Comparison of ENCODE assay signal across 1 cellular context in the genomic region with DNA sequence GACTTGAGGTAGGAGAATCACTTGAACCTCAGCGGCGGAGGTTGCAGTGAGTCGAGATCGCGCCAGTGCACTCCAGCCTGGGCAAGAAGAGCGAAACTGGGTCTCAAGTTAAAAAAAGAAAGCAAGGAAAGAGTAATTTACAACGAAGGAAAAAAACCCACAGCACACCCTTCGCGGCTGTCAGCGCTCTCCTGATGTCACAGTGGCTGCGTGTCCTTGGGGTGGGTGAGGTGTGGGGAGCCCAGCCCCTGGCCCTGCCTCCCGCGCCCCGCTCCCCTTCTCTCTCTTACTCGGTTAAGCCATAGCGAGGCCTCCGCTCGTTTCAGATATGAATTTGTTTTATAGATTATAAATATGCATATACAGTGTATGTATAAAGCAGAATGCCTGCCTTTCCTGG.
TF ChIP-seq lines count a peak whose summit lies in the region.

No MANE protein-coding gene starts in this region.

TF ChIP-seq in HepG2, 621 proteins besides CTCF, POLR2A, EP300 and RAD21:
- TF ChIP-seq, protein P1, sequence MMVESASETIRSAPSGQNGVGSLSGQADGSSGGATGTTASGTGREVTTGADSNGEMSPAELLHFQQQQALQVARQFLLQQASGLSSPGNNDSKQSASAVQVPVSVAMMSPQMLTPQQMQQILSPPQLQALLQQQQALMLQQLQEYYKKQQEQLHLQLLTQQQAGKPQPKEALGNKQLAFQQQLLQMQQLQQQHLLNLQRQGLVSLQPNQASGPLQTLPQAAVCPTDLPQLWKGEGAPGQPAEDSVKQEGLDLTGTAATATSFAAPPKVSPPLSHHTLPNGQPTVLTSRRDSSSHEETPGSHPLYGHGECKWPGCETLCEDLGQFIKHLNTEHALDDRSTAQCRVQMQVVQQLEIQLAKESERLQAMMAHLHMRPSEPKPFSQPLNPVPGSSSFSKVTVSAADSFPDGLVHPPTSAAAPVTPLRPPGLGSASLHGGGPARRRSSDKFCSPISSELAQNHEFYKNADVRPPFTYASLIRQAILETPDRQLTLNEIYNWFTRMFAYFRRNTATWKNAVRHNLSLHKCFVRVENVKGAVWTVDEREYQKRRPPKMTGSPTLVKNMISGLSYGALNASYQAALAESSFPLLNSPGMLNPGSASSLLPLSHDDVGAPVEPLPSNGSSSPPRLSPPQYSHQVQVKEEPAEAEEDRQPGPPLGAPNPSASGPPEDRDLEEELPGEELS (CRISPR knock-in tag; IDR thresholded peaks at IDR 0.05): no peak
- TF ChIP-seq MED8 (CRISPR knock-in tag; IDR thresholded peaks at IDR 0.05; ENCODE audit: insufficient replicate concordance): no peak
- no peak for TF ChIP-seq GATAD1 (CRISPR knock-in tag; IDR thresholded peaks at IDR 0.05)
- TF ChIP-seq, protein P2, sequence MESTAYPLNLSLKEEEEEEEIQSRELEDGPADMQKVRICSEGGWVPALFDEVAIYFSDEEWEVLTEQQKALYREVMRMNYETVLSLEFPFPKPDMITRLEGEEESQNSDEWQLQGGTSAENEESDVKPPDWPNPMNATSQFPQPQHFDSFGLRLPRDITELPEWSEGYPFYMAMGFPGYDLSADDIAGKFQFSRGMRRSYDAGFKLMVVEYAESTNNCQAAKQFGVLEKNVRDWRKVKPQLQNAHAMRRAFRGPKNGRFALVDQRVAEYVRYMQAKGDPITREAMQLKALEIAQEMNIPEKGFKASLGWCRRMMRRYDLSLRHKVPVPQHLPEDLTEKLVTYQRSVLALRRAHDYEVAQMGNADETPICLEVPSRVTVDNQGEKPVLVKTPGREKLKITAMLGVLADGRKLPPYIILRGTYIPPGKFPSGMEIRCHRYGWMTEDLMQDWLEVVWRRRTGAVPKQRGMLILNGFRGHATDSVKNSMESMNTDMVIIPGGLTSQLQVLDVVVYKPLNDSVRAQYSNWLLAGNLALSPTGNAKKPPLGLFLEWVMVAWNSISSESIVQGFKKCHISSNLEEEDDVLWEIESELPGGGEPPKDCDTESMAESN (CRISPR knock-in tag; conservative IDR thresholded peaks at IDR 0.05): no peak
- no peak for TF ChIP-seq ZNF816 (CRISPR knock-in tag; IDR thresholded peaks at IDR 0.05; ENCODE audit: borderline replicate concordance)
- no peak for TF ChIP-seq ZNF121 (CRISPR knock-in tag; IDR thresholded peaks at IDR 0.05)
- no peak for TF ChIP-seq CBX1 (IDR thresholded peaks at IDR 0.05; ENCODE audit: low read depth)
- TF ChIP-seq RFX5 (IDR thresholded peaks at IDR 0.05; ENCODE audit: low read depth, low read length): no peak
- TF ChIP-seq, protein P3, sequence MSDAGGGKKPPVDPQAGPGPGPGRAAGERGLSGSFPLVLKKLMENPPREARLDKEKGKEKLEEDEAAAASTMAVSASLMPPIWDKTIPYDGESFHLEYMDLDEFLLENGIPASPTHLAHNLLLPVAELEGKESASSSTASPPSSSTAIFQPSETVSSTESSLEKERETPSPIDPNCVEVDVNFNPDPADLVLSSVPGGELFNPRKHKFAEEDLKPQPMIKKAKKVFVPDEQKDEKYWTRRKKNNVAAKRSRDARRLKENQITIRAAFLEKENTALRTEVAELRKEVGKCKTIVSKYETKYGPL (CRISPR knock-in tag; IDR thresholded peaks at IDR 0.05): no peak
- TF ChIP-seq GFI1 (CRISPR knock-in tag; IDR thresholded peaks at IDR 0.05; ENCODE audit: borderline replicate concordance): no peak
- no peak for TF ChIP-seq KAT7 (CRISPR knock-in tag; IDR thresholded peaks at IDR 0.05; ENCODE audit: borderline replicate concordance)
- TF ChIP-seq KDM1A (CRISPR knock-in tag; IDR thresholded peaks at IDR 0.05): no peak
- TF ChIP-seq, protein P4, sequence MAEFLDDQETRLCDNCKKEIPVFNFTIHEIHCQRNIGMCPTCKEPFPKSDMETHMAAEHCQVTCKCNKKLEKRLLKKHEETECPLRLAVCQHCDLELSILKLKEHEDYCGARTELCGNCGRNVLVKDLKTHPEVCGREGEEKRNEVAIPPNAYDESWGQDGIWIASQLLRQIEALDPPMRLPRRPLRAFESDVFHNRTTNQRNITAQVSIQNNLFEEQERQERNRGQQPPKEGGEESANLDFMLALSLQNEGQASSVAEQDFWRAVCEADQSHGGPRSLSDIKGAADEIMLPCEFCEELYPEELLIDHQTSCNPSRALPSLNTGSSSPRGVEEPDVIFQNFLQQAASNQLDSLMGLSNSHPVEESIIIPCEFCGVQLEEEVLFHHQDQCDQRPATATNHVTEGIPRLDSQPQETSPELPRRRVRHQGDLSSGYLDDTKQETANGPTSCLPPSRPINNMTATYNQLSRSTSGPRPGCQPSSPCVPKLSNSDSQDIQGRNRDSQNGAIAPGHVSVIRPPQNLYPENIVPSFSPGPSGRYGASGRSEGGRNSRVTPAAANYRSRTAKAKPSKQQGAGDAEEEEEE (CRISPR knock-in tag; IDR thresholded peaks at IDR 0.05; ENCODE audit: borderline replicate concordance): no peak
- TF ChIP-seq SMAD9 (CRISPR knock-in tag; IDR thresholded peaks at IDR 0.05): no peak
- TF ChIP-seq ZNF124 (CRISPR knock-in tag; IDR thresholded peaks at IDR 0.05): no peak
- no peak for TF ChIP-seq MAFG (CRISPR knock-in tag; IDR thresholded peaks at IDR 0.05)
- TF ChIP-seq, protein P5, sequence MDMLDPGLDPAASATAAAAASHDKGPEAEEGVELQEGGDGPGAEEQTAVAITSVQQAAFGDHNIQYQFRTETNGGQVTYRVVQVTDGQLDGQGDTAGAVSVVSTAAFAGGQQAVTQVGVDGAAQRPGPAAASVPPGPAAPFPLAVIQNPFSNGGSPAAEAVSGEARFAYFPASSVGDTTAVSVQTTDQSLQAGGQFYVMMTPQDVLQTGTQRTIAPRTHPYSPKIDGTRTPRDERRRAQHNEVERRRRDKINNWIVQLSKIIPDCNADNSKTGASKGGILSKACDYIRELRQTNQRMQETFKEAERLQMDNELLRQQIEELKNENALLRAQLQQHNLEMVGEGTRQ (IDR thresholded peaks at IDR 0.05; ENCODE audit: low read depth, low read length): no peak
- TF ChIP-seq, protein P5 (CRISPR knock-in tag; IDR thresholded peaks at IDR 0.05; ENCODE audit: borderline replicate concordance): no peak
- no peak for TF ChIP-seq ZSCAN20 (CRISPR knock-in tag; IDR thresholded peaks at IDR 0.05; ENCODE audit: borderline replicate concordance)
- TF ChIP-seq, protein P6, sequence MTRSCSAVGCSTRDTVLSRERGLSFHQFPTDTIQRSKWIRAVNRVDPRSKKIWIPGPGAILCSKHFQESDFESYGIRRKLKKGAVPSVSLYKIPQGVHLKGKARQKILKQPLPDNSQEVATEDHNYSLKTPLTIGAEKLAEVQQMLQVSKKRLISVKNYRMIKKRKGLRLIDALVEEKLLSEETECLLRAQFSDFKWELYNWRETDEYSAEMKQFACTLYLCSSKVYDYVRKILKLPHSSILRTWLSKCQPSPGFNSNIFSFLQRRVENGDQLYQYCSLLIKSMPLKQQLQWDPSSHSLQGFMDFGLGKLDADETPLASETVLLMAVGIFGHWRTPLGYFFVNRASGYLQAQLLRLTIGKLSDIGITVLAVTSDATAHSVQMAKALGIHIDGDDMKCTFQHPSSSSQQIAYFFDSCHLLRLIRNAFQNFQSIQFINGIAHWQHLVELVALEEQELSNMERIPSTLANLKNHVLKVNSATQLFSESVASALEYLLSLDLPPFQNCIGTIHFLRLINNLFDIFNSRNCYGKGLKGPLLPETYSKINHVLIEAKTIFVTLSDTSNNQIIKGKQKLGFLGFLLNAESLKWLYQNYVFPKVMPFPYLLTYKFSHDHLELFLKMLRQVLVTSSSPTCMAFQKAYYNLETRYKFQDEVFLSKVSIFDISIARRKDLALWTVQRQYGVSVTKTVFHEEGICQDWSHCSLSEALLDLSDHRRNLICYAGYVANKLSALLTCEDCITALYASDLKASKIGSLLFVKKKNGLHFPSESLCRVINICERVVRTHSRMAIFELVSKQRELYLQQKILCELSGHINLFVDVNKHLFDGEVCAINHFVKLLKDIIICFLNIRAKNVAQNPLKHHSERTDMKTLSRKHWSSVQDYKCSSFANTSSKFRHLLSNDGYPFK (CRISPR knock-in tag; IDR thresholded peaks at IDR 0.05; ENCODE audit: borderline replicate concordance): no peak
- no peak for TF ChIP-seq SP1 (IDR thresholded peaks at IDR 0.05)
- no peak for TF ChIP-seq SP1 (CRISPR knock-in tag; IDR thresholded peaks at IDR 0.05)
